ENCODE assay signal across 1 cellular context in genomic region chr4:151014521-151015457, GRCh38.
TF ChIP-seq lines count a peak whose summit lies in the region.

LRBA (minus strand) TSS chr4:151015284; CDS start chr4:151014642, 642 bp downstream.

TF ChIP-seq in GM12878, 131 proteins besides CTCF, POLR2A, EP300 and RAD21 (continued from another document):
- TF ChIP-seq BHLHE40 (IDR thresholded peaks at IDR 0.05; ENCODE audit: borderline replicate concordance in 1 of 2, low read depth in 2 of 2, low read length in 1 of 2) (peak; percentile 75 to 87; a peak in 3 of 4 replicates), PML (IDR thresholded peaks at IDR 0.05; ENCODE audit: low read length) (0 out of 2 replicates have a peak, but pooled peaks have one; percentile 13), MTA2 (IDR thresholded peaks at IDR 0.05; ENCODE audit: low read depth) (0 out of 2 replicates have a peak, but pooled peaks have one; percentile 24), SP1 (IDR thresholded peaks at IDR 0.05; ENCODE audit: low read depth, low read length) (peak; percentile 8), HDGF (IDR thresholded peaks at IDR 0.05) (peak; percentile 65), IKZF2 (IDR thresholded peaks at IDR 0.05) (peak in 1 of 2 experiments; percentile 52; a peak in 1 of 4 replicates), TCF7 (IDR thresholded peaks at IDR 0.05; ENCODE audit: borderline replicate concordance) (no peak), BACH1 (IDR thresholded peaks at IDR 0.05; ENCODE audit: borderline replicate concordance) (peak; percentile 29; the same call in 1 of the 2 replicates), CREB1 (IDR thresholded peaks at IDR 0.05; ENCODE audit: low read depth) (peak; percentile 42; the same call in 1 of the 2 replicates), REST (IDR thresholded peaks at IDR 0.05; ENCODE audit: low read depth, low read length) (no peak), STAT3 (IDR thresholded peaks at IDR 0.05; ENCODE audit: low read depth, low read length) (no peak), RELA (IDR thresholded peaks at IDR 0.05; ENCODE audit: borderline replicate concordance, partially characterized antibody) (no peak), FOXK2 (IDR thresholded peaks at IDR 0.05) (no peak), PAX8 (IDR thresholded peaks at IDR 0.05) (no peak), HSF1 (IDR thresholded peaks at IDR 0.05; ENCODE audit: low read depth, low read length) (no peak), NBN (IDR thresholded peaks at IDR 0.05) (peak; percentile 74), BMI1 (IDR thresholded peaks at IDR 0.05; ENCODE audit: borderline replicate concordance) (no peak), ZBED1 (IDR thresholded peaks at IDR 0.05; ENCODE audit: borderline replicate concordance) (0 out of 2 replicates have a peak, but pooled peaks have one; percentile 40), CREM (IDR thresholded peaks at IDR 0.05; ENCODE audit: low read depth) (peak; percentile 26; the same call in 1 of the 2 replicates)
